ENCODE assay signal across 21 cellular contexts in the genomic region with DNA sequence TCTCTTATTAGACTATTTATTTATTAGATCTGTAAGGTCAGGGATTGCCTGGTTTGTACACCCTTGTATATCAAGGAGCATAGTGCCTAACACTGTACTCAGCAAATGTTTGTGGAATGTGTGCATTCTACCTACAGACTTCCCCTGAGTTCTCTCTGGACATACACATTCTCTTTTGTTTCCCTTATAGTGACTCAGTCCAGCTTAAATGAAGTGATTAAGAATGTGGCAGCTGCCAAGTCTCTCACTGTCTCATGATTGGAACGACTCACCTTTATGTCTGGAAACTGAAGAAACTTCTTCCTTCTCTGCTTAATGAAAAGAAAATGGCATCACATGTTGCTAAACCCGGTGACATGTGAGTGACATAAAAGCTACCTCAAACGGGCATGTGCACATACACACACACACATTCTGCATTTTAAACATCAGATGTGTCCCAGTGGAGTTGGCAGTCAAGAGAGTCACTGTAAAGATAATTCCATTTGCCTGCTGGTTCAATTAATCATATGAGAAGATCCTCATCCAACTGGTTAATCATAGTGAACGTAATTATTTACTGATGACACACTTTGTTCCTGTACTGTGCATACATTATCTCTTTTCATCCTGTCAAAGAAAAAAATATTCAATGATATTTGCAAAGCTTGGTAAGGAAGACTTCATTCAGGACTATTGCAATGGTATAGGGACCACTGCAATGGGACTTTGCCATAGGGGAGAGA. TPM values are rescaled to one million over a fixed set of nuclear protein-coding genes. Genes with fewer than 3 reads are reported as not detected.
DNase-seq lines count a peak whose midpoint lies in the region; ATAC-seq, FAIRE-seq and TF ChIP-seq lines count a peak whose summit lies in the region.
"Had no signal": no experiment of that assay in that cellular context is flagged by ENCODE, and none has a peak within 500 bp of the region (broad histone marks: within the 10 kb centered on the region; RNA-seq: fewer than 3 reads in every experiment).

No MANE protein-coding gene starts in this region.

- DNase-seq in H54 (ENCODE audit: insufficient read length, low spot score) (peak; percentile 6), NCI-H226 (peak; percentile 38), epithelial cell of prostate (ENCODE audit: low read depth, low spot score) (peak; percentile 84), renal cortical epithelial cell (ENCODE audit: low read depth) (peak; percentile 85), GM19239 (ENCODE audit: insufficient read length, low spot score) (no peak), NCI-H1930 (lab: John Stamatoyannopoulos, UW) (no peak)
- DNase-seq: AML-193; colonic mucosa; DND-41; KBM-7; NCI-H1105 treated with DMSO at 0.1 percent for 48 hours; NCI-H526 treated with DMSO at 0.1 percent for 48 hours; nucleus accumbens; right cardiac atrium; stimulated activated naive B cell treated with anti-CD40 and anti-IgM and Interleukin-4, amounts not matched to agents 10 μg/mL and 1 μg/mL and 100 μg/mL, for 72 hours; T1000; thyroid gland had no signal

- no peak for FAIRE-seq in H54 (lab: Jason Lieb, UNC)
- FAIRE-seq in GM19239 (lab: Jason Lieb, UNC): no peak
- FAIRE-seq: endometrium had no signal

- no peak for ATAC-seq in HG03342 (IDR thresholded peaks at IDR 0.05; ENCODE audit: unreplicated experiment)
- ATAC-seq: right cardiac atrium; stimulated activated naive B cell treated with anti-CD40 and anti-IgM and Interleukin-4, amounts not matched to agents 10 μg/mL and 1 μg/mL and 100 μg/mL, for 72 hours had no signal

- no peak for TF ChIP-seq POLR2A in H54 (IDR thresholded peaks at IDR 0.05; ENCODE audit: low read depth, low read length)

- peak overlapping the region; percentile 66 for H3K27ac ChIP-seq in epithelial cell of prostate
- H3K27ac ChIP-seq: colonic mucosa, SK-N-MC, thyroid gland had no signal

RNA-seq across cellular contexts. Expression of a gene that starts 42.8 kb away (rescaled TPM):
- total RNA-seq in renal cortical epithelial cell: 3.6 TPM in 1 of 2 replicates, not detected in the other
- total RNA-seq: colonic mucosa, OCI-LY7, thyroid gland had no signal

Comparison
In these comparisons a context has a peak if more than half of its experiments do, and no peak if none do; other contexts are left out.
1. DNase-seq: peak in H54 (single experiment), NCI-H226 (single experiment), epithelial cell of prostate (single experiment) and renal cortical epithelial cell (single experiment); none in GM19239 (single experiment) and NCI-H1930 (0 of 2).